1 cellular context compared by ENCODE assay signal in the genomic region with DNA sequence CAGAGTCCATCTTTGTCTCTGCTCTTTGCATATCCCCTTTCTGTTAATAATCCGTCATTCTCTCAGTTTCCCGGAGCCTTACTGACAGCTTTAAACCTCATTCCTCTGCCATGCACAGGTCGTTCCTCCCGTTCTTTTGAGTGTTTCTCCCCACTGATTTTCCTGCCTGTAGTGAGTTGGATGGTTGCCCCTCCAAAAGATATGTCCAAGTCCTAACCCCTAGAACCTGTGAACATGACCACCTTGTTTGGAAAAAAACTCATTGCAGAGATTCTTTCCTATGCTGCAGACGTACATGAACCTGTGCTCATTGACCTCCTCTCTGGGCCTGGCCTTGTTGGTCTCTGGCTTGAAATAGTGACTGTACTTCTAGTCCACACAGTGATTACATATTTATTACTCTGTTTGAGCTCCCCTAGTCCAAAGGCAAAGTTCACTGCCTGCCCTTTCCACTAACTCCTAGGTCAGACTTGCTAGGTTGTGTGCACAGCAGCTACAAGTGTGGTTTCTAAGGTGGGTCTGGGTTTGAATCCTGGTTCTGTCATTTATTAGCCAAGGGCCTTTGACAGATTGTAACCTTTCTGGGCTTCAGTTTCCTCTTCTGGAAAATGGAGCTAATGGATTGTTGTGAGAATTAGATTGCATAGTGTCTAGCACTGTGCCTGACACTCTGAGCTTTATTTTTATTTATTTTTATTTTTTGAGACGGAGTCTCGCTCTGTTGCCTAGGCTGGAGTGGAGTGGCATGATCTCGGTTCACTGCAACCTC.
TF ChIP-seq lines count a peak whose summit lies in the region.

No MANE protein-coding gene starts in this region.

TF ChIP-seq in HepG2, 621 proteins besides CTCF, POLR2A, EP300 and RAD21 (continued from another document and continues in another):
- TF ChIP-seq, protein P1, sequence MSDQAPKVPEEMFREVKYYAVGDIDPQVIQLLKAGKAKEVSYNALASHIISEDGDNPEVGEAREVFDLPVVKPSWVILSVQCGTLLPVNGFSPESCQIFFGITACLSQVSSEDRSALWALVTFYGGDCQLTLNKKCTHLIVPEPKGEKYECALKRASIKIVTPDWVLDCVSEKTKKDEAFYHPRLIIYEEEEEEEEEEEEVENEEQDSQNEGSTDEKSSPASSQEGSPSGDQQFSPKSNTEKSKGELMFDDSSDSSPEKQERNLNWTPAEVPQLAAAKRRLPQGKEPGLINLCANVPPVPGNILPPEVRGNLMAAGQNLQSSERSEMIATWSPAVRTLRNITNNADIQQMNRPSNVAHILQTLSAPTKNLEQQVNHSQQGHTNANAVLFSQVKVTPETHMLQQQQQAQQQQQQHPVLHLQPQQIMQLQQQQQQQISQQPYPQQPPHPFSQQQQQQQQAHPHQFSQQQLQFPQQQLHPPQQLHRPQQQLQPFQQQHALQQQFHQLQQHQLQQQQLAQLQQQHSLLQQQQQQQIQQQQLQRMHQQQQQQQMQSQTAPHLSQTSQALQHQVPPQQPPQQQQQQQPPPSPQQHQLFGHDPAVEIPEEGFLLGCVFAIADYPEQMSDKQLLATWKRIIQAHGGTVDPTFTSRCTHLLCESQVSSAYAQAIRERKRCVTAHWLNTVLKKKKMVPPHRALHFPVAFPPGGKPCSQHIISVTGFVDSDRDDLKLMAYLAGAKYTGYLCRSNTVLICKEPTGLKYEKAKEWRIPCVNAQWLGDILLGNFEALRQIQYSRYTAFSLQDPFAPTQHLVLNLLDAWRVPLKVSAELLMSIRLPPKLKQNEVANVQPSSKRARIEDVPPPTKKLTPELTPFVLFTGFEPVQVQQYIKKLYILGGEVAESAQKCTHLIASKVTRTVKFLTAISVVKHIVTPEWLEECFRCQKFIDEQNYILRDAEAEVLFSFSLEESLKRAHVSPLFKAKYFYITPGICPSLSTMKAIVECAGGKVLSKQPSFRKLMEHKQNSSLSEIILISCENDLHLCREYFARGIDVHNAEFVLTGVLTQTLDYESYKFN (CRISPR knock-in tag; conservative IDR thresholded peaks at IDR 0.05) = peak; percentile 92
- TF ChIP-seq GABPB1 (CRISPR knock-in tag; IDR thresholded peaks at IDR 0.05) (no peak), HES4 (CRISPR knock-in tag; IDR thresholded peaks at IDR 0.05; ENCODE audit: borderline replicate concordance) (no peak), DPF2 (CRISPR knock-in tag; IDR thresholded peaks at IDR 0.05; ENCODE audit: borderline replicate concordance, low read depth) (peak; percentile 84), ZNF629 (CRISPR knock-in tag; conservative IDR thresholded peaks at IDR 0.05) (peak; percentile 96), DR1 (CRISPR knock-in tag; IDR thresholded peaks at IDR 0.05) (no peak), ZMYM2 (CRISPR knock-in tag; IDR thresholded peaks at IDR 0.05) (peak; percentile 97), ZNF33B (CRISPR knock-in tag; IDR thresholded peaks at IDR 0.05) (no peak)
- TF ChIP-seq, protein P2, sequence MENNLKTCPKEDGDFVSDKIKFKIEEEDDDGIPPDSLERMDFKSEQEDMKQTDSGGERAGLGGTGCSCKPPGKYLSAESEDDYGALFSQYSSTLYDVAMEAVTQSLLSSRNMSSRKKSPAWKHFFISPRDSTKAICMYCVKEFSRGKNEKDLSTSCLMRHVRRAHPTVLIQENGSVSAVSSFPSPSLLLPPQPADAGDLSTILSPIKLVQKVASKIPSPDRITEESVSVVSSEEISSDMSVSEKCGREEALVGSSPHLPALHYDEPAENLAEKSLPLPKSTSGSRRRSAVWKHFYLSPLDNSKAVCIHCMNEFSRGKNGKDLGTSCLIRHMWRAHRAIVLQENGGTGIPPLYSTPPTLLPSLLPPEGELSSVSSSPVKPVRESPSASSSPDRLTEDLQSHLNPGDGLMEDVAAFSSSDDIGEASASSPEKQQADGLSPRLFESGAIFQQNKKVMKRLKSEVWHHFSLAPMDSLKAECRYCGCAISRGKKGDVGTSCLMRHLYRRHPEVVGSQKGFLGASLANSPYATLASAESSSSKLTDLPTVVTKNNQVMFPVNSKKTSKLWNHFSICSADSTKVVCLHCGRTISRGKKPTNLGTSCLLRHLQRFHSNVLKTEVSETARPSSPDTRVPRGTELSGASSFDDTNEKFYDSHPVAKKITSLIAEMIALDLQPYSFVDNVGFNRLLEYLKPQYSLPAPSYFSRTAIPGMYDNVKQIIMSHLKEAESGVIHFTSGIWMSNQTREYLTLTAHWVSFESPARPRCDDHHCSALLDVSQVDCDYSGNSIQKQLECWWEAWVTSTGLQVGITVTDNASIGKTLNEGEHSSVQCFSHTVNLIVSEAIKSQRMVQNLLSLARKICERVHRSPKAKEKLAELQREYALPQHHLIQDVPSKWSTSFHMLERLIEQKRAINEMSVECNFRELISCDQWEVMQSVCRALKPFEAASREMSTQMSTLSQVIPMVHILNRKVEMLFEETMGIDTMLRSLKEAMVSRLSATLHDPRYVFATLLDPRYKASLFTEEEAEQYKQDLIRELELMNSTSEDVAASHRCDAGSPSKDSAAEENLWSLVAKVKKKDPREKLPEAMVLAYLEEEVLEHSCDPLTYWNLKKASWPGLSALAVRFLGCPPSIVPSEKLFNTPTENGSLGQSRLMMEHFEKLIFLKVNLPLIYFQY (CRISPR knock-in tag; IDR thresholded peaks at IDR 0.05; ENCODE audit: borderline replicate concordance) = peak; percentile 63; the same call in 1 of the 2 replicates
- TF ChIP-seq, protein P3, sequence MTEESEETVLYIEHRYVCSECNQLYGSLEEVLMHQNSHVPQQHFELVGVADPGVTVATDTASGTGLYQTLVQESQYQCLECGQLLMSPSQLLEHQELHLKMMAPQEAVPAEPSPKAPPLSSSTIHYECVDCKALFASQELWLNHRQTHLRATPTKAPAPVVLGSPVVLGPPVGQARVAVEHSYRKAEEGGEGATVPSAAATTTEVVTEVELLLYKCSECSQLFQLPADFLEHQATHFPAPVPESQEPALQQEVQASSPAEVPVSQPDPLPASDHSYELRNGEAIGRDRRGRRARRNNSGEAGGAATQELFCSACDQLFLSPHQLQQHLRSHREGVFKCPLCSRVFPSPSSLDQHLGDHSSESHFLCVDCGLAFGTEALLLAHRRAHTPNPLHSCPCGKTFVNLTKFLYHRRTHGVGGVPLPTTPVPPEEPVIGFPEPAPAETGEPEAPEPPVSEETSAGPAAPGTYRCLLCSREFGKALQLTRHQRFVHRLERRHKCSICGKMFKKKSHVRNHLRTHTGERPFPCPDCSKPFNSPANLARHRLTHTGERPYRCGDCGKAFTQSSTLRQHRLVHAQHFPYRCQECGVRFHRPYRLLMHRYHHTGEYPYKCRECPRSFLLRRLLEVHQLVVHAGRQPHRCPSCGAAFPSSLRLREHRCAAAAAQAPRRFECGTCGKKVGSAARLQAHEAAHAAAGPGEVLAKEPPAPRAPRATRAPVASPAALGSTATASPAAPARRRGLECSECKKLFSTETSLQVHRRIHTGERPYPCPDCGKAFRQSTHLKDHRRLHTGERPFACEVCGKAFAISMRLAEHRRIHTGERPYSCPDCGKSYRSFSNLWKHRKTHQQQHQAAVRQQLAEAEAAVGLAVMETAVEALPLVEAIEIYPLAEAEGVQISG (CRISPR knock-in tag; IDR thresholded peaks at IDR 0.05) = peak; percentile 49; the same call in 1 of the 2 replicates
- TF ChIP-seq, protein P4, sequence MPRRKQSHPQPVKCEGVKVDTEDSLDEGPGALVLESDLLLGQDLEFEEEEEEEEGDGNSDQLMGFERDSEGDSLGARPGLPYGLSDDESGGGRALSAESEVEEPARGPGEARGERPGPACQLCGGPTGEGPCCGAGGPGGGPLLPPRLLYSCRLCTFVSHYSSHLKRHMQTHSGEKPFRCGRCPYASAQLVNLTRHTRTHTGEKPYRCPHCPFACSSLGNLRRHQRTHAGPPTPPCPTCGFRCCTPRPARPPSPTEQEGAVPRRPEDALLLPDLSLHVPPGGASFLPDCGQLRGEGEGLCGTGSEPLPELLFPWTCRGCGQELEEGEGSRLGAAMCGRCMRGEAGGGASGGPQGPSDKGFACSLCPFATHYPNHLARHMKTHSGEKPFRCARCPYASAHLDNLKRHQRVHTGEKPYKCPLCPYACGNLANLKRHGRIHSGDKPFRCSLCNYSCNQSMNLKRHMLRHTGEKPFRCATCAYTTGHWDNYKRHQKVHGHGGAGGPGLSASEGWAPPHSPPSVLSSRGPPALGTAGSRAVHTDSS (CRISPR knock-in tag; conservative IDR thresholded peaks at IDR 0.05) = no peak
- TF ChIP-seq, protein P5, sequence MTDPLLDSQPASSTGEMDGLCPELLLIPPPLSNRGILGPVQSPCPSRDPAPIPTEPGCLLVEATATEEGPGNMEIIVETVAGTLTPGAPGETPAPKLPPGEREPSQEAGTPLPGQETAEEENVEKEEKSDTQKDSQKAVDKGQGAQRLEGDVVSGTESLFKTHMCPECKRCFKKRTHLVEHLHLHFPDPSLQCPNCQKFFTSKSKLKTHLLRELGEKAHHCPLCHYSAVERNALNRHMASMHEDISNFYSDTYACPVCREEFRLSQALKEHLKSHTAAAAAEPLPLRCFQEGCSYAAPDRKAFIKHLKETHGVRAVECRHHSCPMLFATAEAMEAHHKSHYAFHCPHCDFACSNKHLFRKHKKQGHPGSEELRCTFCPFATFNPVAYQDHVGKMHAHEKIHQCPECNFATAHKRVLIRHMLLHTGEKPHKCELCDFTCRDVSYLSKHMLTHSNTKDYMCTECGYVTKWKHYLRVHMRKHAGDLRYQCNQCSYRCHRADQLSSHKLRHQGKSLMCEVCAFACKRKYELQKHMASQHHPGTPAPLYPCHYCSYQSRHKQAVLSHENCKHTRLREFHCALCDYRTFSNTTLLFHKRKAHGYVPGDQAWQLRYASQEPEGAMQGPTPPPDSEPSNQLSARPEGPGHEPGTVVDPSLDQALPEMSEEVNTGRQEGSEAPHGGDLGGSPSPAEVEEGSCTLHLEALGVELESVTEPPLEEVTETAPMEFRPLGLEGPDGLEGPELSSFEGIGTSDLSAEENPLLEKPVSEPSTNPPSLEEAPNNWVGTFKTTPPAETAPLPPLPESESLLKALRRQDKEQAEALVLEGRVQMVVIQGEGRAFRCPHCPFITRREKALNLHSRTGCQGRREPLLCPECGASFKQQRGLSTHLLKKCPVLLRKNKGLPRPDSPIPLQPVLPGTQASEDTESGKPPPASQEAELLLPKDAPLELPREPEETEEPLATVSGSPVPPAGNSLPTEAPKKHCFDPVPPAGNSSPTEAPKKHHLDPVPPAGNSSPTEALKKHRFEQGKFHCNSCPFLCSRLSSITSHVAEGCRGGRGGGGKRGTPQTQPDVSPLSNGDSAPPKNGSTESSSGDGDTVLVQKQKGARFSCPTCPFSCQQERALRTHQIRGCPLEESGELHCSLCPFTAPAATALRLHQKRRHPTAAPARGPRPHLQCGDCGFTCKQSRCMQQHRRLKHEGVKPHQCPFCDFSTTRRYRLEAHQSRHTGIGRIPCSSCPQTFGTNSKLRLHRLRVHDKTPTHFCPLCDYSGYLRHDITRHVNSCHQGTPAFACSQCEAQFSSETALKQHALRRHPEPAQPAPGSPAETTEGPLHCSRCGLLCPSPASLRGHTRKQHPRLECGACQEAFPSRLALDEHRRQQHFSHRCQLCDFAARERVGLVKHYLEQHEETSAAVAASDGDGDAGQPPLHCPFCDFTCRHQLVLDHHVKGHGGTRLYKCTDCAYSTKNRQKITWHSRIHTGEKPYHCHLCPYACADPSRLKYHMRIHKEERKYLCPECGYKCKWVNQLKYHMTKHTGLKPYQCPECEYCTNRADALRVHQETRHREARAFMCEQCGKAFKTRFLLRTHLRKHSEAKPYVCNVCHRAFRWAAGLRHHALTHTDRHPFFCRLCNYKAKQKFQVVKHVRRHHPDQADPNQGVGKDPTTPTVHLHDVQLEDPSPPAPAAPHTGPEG (CRISPR knock-in tag; IDR thresholded peaks at IDR 0.05) = peak; percentile 24; the same call in 1 of the 2 replicates
- TF ChIP-seq, protein P6, sequence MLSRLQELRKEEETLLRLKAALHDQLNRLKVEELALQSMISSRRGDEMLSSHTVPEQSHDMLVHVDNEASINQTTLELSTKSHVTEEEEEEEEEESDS (CRISPR knock-in tag; IDR thresholded peaks at IDR 0.05; ENCODE audit: borderline replicate concordance) = no peak
- TF ChIP-seq, protein P7, sequence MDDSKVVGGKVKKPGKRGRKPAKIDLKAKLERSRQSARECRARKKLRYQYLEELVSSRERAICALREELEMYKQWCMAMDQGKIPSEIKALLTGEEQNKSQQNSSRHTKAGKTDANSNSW (CRISPR knock-in tag; IDR thresholded peaks at IDR 0.05; ENCODE audit: borderline replicate concordance) = no peak
- TF ChIP-seq, protein P8, sequence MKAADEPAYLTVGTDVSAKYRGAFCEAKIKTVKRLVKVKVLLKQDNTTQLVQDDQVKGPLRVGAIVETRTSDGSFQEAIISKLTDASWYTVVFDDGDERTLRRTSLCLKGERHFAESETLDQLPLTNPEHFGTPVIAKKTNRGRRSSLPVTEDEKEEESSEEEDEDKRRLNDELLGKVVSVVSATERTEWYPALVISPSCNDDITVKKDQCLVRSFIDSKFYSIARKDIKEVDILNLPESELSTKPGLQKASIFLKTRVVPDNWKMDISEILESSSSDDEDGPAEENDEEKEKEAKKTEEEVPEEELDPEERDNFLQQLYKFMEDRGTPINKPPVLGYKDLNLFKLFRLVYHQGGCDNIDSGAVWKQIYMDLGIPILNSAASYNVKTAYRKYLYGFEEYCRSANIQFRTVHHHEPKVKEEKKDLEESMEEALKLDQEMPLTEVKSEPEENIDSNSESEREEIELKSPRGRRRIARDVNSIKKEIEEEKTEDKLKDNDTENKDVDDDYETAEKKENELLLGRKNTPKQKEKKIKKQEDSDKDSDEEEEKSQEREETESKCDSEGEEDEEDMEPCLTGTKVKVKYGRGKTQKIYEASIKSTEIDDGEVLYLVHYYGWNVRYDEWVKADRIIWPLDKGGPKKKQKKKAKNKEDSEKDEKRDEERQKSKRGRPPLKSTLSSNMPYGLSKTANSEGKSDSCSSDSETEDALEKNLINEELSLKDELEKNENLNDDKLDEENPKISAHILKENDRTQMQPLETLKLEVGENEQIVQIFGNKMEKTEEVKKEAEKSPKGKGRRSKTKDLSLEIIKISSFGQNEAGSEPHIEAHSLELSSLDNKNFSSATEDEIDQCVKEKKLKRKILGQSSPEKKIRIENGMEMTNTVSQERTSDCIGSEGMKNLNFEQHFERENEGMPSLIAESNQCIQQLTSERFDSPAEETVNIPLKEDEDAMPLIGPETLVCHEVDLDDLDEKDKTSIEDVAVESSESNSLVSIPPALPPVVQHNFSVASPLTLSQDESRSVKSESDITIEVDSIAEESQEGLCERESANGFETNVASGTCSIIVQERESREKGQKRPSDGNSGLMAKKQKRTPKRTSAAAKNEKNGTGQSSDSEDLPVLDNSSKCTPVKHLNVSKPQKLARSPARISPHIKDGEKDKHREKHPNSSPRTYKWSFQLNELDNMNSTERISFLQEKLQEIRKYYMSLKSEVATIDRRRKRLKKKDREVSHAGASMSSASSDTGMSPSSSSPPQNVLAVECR (CRISPR knock-in tag; IDR thresholded peaks at IDR 0.05; ENCODE audit: borderline replicate concordance) = peak; percentile 69; the same call in 1 of the 2 replicates
- TF ChIP-seq, protein P9, sequence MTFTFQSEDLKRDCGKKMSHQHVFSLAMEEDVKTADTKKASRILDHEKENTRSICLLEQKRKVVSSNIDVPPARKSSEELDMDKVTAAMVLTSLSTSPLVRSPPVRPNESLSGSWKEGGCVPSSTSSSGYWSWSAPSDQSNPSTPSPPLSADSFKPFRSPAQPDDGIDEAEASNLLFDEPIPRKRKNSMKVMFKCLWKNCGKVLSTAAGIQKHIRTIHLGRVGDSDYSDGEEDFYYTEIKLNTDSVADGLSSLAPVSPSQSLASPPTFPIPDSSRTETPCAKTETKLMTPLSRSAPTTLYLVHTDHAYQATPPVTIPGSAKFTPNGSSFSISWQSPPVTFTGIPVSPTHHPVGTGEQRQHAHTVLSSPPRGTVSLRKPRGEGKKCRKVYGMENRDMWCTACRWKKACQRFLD (CRISPR knock-in tag; IDR thresholded peaks at IDR 0.05; ENCODE audit: borderline replicate concordance) = no peak
